Comparison of ENCODE assay signal across 7 cellular contexts in the genomic region with DNA sequence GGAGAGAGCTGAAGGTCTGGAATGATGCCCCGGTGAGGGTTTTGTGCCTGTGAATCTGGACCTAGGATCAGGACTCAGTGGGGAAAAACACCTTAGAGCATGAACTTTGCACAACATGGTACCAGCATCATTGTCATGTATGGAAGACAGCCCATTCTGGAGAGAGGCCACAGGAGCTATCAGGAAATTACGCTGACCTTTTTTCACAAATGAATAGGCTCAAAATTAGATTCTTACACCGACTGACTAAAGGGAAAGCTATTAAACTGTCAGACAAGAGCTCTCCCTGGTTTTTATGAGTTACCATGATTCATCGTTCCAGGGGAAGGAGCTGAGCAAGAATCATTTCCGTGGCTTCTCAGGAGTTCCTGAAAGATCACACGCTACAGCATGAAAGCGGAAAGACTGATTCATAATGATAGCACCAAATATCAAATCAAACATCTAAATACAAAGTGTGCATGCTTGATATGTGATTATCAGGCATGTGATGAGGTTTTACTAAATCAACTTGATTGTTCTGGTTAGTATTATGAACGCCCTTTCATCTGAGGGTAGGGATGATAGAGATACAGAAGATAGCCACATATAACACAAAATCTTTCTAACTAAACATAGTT.
A peak's percentile ranks its signal among the peaks of the same experiment; 100 is the strongest.
DNase-seq lines count a peak whose midpoint lies in the region; ATAC-seq and TF ChIP-seq lines count a peak whose summit lies in the region.

No MANE protein-coding gene starts in this region.

- no peaks in the 10 kb centered on the region for H3K9me2 ChIP-seq in PC-3 (replicated peaks; ENCODE audit: low read length)

- no peaks in the 10 kb centered on the region for H3K9me3 ChIP-seq in PC-3 (ENCODE audit: low read length)

- no peaks in the 10 kb centered on the region for H3K36me3 ChIP-seq in PC-3 (ENCODE audit: low read depth, low read length)

- no peaks in the 10 kb centered on the region for H3K27me3 ChIP-seq in PC-3 (ENCODE audit: low read length)

- TF ChIP-seq CTCF in PC-3 (conservative IDR thresholded peaks at IDR 0.05; ENCODE audit: low read depth, low read length) (no peak), choroid plexus epithelial cell (conservative IDR thresholded peaks at IDR 0.05; ENCODE audit: low read depth, low read length) (no peak)

- CTCF ChIA-PET in PC-3 (lab: Charles Lee): no interaction called here

- peak overlapping the region; percentile 44 for H3K4me2 ChIP-seq in PC-3 (ENCODE audit: low read length)

- H3K27ac ChIP-seq in PC-3 (ENCODE audit: low read length): peak overlapping the region; percentile 92

- peak overlapping the region; percentile 61 for H3K9ac ChIP-seq in PC-3 (ENCODE audit: low read length)

- DNase-seq in H4 (ENCODE audit: low spot score) (peak; percentile 31), PC-3 (peak; percentile 95), choroid plexus epithelial cell (ENCODE audit: low read depth) (peak; percentile 92), pulmonary artery endothelial cell (ENCODE audit: low read depth, low spot score) (peak; percentile 93)

- H3K4me1 ChIP-seq in PC-3 (ENCODE audit: insufficient read depth, low read length): peaks cover 26% of the 10 kb centered on the region

- POLR2A ChIA-PET in PC-3 (lab: Charles Lee; ENCODE audit: unreplicated experiment): no interaction called here

- H3K4me3 ChIP-seq in PC-3 (ENCODE audit: low read length): no peak overlapping the region
- no peak overlapping the region for H3K4me3 ChIP-seq in choroid plexus epithelial cell (ENCODE audit: low read depth, low read length)

- H2AFZ ChIP-seq in PC-3 (ENCODE audit: low read length): no peak overlapping the region

- no peaks in the 10 kb centered on the region for H4K20me1 ChIP-seq in PC-3 (ENCODE audit: low read length)

- ATAC-seq in PC-3 (peak; percentile 94), HG02759 (IDR thresholded peaks at IDR 0.05; ENCODE audit: unreplicated experiment) (no peak), GM21786 (IDR thresholded peaks at IDR 0.05; ENCODE audit: unreplicated experiment) (no peak), HG03378 (IDR thresholded peaks at IDR 0.05; ENCODE audit: unreplicated experiment) (no peak)

- no peaks in the 10 kb centered on the region for H3K79me2 ChIP-seq in PC-3 (ENCODE audit: low read length)

- no TSS peak for BruUV-seq in PC-3 (replicated peaks; lab: Mats Ljungman, UMichigan)

- intact Hi-C loops in PC-3 (cut with micrococcal nuclease): no loop called here

- H3F3A ChIP-seq in PC-3 (ENCODE audit: low read length, unreplicated experiment): no peaks in the 10 kb centered on the region

Comparison
In these comparisons a context has a peak if more than half of its experiments do, and no peak if none do; other contexts are left out.
1. DNase-seq: peak in every context shown above with its lines; median percentile 95 in PC-3; 93 in pulmonary artery endothelial cell; 92 in choroid plexus epithelial cell; 31 in H4.